22 cellular contexts compared by ENCODE assay signal in the genomic region with DNA sequence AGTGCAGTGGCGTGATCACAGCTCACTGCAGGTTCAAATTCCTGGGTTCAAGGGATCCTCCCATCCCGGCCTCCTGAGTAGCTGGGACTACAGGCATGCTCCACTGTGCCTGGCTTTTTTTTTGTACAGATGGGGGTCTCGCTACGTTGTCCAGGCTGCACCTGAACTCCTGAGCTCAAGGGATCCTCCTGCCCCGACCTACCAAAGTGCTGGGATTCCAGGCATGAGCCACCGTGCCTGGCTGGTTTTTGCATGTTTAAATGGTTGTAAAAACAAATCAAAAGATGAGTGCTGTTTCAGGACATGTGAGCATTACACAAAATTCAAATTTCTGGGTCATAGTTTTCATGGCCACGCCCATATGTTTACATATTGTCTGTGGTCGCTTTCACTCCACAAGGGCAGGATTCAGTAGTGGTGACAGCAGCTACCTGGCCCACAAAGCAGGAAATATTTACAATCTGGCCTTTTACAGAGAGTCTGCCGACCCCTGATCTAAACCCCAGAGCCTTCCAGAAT. TPM values are rescaled to one million over a fixed set of nuclear protein-coding genes. Genes with fewer than 3 reads are reported as not detected.
DNase-seq lines count a peak whose midpoint lies in the region; ATAC-seq and TF ChIP-seq lines count a peak whose summit lies in the region.
"Had no signal": no experiment of that assay in that cellular context is flagged by ENCODE, and none has a peak within 500 bp of the region (broad histone marks: within the 10 kb centered on the region; RNA-seq: fewer than 3 reads in every experiment).

No MANE protein-coding gene starts in this region.

- no peak overlapping the region for H3K4me3 Mint-ChIP-seq in activated CD8-positive, alpha-beta T cell treated with anti-CD3 and anti-CD28 coated beads, Interleukin-2, amount 10 ng/mL, durations not matched to agents 7 days and 5 days
- H3K4me3 Mint-ChIP-seq in activated CD8-positive, alpha-beta T cell treated with anti-CD3 and anti-CD28 coated beads for 36 hours: no peak overlapping the region
- H3K4me3 Mint-ChIP-seq in memory B cell: no peak overlapping the region
- H3K4me3 Mint-ChIP-seq: CD8-positive, alpha-beta T cell; HFFc6 had no signal

- peaks cover 35% of the 10 kb centered on the region for H3K36me3 Mint-ChIP-seq in activated CD8-positive, alpha-beta T cell treated with anti-CD3 and anti-CD28 coated beads, Interleukin-2, amount 10 ng/mL, durations not matched to agents 7 days and 5 days (ENCODE audit: low read depth)
- H3K36me3 Mint-ChIP-seq in activated CD8-positive, alpha-beta T cell treated with anti-CD3 and anti-CD28 coated beads for 36 hours (ENCODE audit: low read depth): peaks cover 39% of the 10 kb centered on the region
- H3K36me3 Mint-ChIP-seq in memory B cell: peaks cover 11% of the 10 kb centered on the region

- H3K27me3 Mint-ChIP-seq in activated CD8-positive, alpha-beta T cell treated with anti-CD3 and anti-CD28 coated beads, Interleukin-2, amount 10 ng/mL, durations not matched to agents 7 days and 5 days (ENCODE audit: low read depth): no peaks in the 10 kb centered on the region
- H3K27me3 Mint-ChIP-seq in activated CD8-positive, alpha-beta T cell treated with anti-CD3 and anti-CD28 coated beads for 36 hours: no peaks in the 10 kb centered on the region
- peaks cover 16% of the 10 kb centered on the region for H3K27me3 Mint-ChIP-seq in memory B cell

- POLR2A ChIA-PET in activated CD8-positive, alpha-beta T cell treated with anti-CD3 and anti-CD28 coated beads, Interleukin-2, amount 10 ng/mL, durations not matched to agents 7 days and 5 days (lab: Charles Lee): interaction anchor here (0.9 to 1.2 kb wide), 2 partner anchors 18 to 20 kb away, joined by 3 read pairs; a partner anchor contains a TSS
- POLR2A ChIA-PET in activated CD8-positive, alpha-beta T cell treated with anti-CD3 and anti-CD28 coated beads for 36 hours (lab: Charles Lee): interaction anchor here (1.5 kb wide), 3 partner anchors 10 to 17 kb away, joined by 3 to 5 read pairs (median 4); no protein-coding TSS in a partner anchor
- POLR2A ChIA-PET in HEK293 (lab: Yijun Ruan, JAX): interaction anchor here (1.5 kb wide), 1 partner anchor 11 kb away, joined by 6 read pairs; no protein-coding TSS in a partner anchor

- H3K27ac Mint-ChIP-seq in activated CD8-positive, alpha-beta T cell treated with anti-CD3 and anti-CD28 coated beads, Interleukin-2, amount 10 ng/mL, durations not matched to agents 7 days and 5 days: no peak overlapping the region
- H3K27ac Mint-ChIP-seq in activated CD8-positive, alpha-beta T cell treated with anti-CD3 and anti-CD28 coated beads for 36 hours: no peak overlapping the region
- H3K27ac Mint-ChIP-seq in memory B cell: no peak overlapping the region
- H3K27ac Mint-ChIP-seq: CD8-positive, alpha-beta T cell; HFFc6 had no signal

- no peak for ATAC-seq in activated CD8-positive, alpha-beta T cell treated with anti-CD3 and anti-CD28 coated beads, Interleukin-2, amount 10 ng/mL, durations not matched to agents 7 days and 5 days
- no peak for ATAC-seq in activated CD8-positive, alpha-beta T cell treated with anti-CD3 and anti-CD28 coated beads for 36 hours
- peak; percentile 49 for ATAC-seq in memory B cell (ENCODE audit: low read depth)
- ATAC-seq: A549; CD8-positive, alpha-beta T cell had no signal

- H3K4me1 Mint-ChIP-seq in activated CD8-positive, alpha-beta T cell treated with anti-CD3 and anti-CD28 coated beads, Interleukin-2, amount 10 ng/mL, durations not matched to agents 7 days and 5 days (ENCODE audit: low read depth): peaks cover 20% of the 10 kb centered on the region
- H3K4me1 Mint-ChIP-seq in activated CD8-positive, alpha-beta T cell treated with anti-CD3 and anti-CD28 coated beads for 36 hours (ENCODE audit: low read depth): peaks cover 5% of the 10 kb centered on the region
- peaks cover 4% of the 10 kb centered on the region for H3K4me1 Mint-ChIP-seq in memory B cell

- no peaks in the 10 kb centered on the region for H3K36me3 ChIP-seq in HEK293 (ENCODE audit: control insufficient read depth in 2 of 2, insufficient read depth in 1 of 2, low read length in 2 of 2)
- H3K36me3 ChIP-seq: BE2C had no signal

- no peak overlapping the region for H3K27ac ChIP-seq in HEK293 (ENCODE audit: extremely low read depth, low read depth, low read length)
- H3K27ac ChIP-seq: A549 had no signal

- no peak for TF ChIP-seq CTCF in activated CD8-positive, alpha-beta T cell treated with anti-CD3 and anti-CD28 coated beads for 36 hours (IDR thresholded peaks at IDR 0.05)
- no peak for TF ChIP-seq CTCF in HEK293 (tag by site-specific recombination; IDR thresholded peaks at IDR 0.05)

- H3K9me3 Mint-ChIP-seq in activated CD8-positive, alpha-beta T cell treated with anti-CD3 and anti-CD28 coated beads, Interleukin-2, amount 10 ng/mL, durations not matched to agents 7 days and 5 days (ENCODE audit: insufficient read depth): peaks cover 18% of the 10 kb centered on the region
- peaks cover 17% of the 10 kb centered on the region for H3K9me3 Mint-ChIP-seq in activated CD8-positive, alpha-beta T cell treated with anti-CD3 and anti-CD28 coated beads for 36 hours
- H3K9me3 Mint-ChIP-seq in memory B cell: peaks cover 14% of the 10 kb centered on the region

- CTCF ChIA-PET in activated CD8-positive, alpha-beta T cell treated with anti-CD3 and anti-CD28 coated beads, Interleukin-2, amount 10 ng/mL, durations not matched to agents 7 days and 5 days (lab: Charles Lee): interaction anchor here (3.2 kb wide), 1 partner anchor 18 kb away, joined by 9 read pairs; a partner anchor contains a TSS
- CTCF ChIA-PET in activated CD8-positive, alpha-beta T cell treated with anti-CD3 and anti-CD28 coated beads for 36 hours (lab: Charles Lee): interaction anchor here (0.8 to 1.5 kb wide), 3 partner anchors 18 to 68 kb away, joined by 3 to 6 read pairs (median 3); a partner anchor contains a TSS
- CTCF ChIA-PET in HEK293 (lab: Yijun Ruan, JAX): no interaction called here

- H3K9me3 ChIP-seq in HEK293 (ENCODE audit: control insufficient read depth, insufficient read depth, low read depth, low read length): no peaks in the 10 kb centered on the region

- DNase-seq in activated CD8-positive, alpha-beta T cell treated with anti-CD3 and anti-CD28 coated beads, Interleukin-2, amount 10 ng/mL, durations not matched to agents 7 days and 5 days: peak; percentile 42
- DNase-seq in activated CD8-positive, alpha-beta T cell treated with anti-CD3 and anti-CD28 coated beads for 36 hours: no peak
- peak; percentile 23 for DNase-seq in RKO (ENCODE audit: low spot score)
- no peak for DNase-seq in memory B cell (ENCODE audit: low spot score in 2 of 2)
- DNase-seq in ecto neural progenitor cell (ENCODE audit: low spot score): no peak
- DNase-seq in SW480 (ENCODE audit: low spot score): no peak
- no peak for DNase-seq in COLO668 (lab: John Stamatoyannopoulos, UW; ENCODE audit: unreplicated experiment)
- DNase-seq: BE2C; CD8-positive, alpha-beta T cell; H7; HFFc6; KBM-7; MM.1S; NCI-H1105 treated with DMSO at 0.1 percent for 48 hours; NCI-H2029 treated with DMSO at 0.1 percent for 48 hours; NCI-H226; NCI-H510A treated with DMSO at 0.1 percent for 48 hours; NCI-H82; Right ventricle myocardium superior; SK-N-SH had no signal

- H3K4me3 ChIP-seq in HEK293 (ENCODE audit: low read depth, low read length): no peak overlapping the region
- H3K4me3 ChIP-seq: A549 had no signal

- H3K4me1 ChIP-seq in HEK293 (ENCODE audit: control insufficient read depth, insufficient read depth, low read length): no peaks in the 10 kb centered on the region
- H3K4me1 ChIP-seq: BE2C had no signal

- intact Hi-C loops in activated CD8-positive, alpha-beta T cell treated with anti-CD3 and anti-CD28 coated beads for 36 hours (cut with micrococcal nuclease): loop anchor here (5.0 kb wide), 1 partner anchor 41 kb away; no protein-coding TSS in a partner anchor

TF ChIP-seq in HEK293, 187 proteins besides CTCF, POLR2A, EP300 and RAD21 (continues in another document):
- TF ChIP-seq ZNF600 (tag by site-specific recombination; IDR thresholded peaks at IDR 0.05) (no peak), ZNF792 (tag by site-specific recombination; IDR thresholded peaks at IDR 0.05) (no peak)

RNA-seq across cellular contexts. Expression of a gene that starts 5.3 kb away (rescaled TPM):
- total RNA-seq in activated CD8-positive, alpha-beta T cell treated with anti-CD3 and anti-CD28 coated beads, Interleukin-2, amount 10 ng/mL, durations not matched to agents 7 days and 5 days: 10 to 100 TPM; 39.9 to 44.0 TPM
- 10 to 100 TPM; 37.6 to 39.6 TPM for total RNA-seq in activated CD8-positive, alpha-beta T cell treated with anti-CD3 and anti-CD28 coated beads for 36 hours
- total RNA-seq: HFFc6 had no signal

RNA-seq across cellular contexts. Expression of a gene that starts 8.8 kb away (rescaled TPM):
- total RNA-seq in activated CD8-positive, alpha-beta T cell treated with anti-CD3 and anti-CD28 coated beads, Interleukin-2, amount 10 ng/mL, durations not matched to agents 7 days and 5 days: not detected
- not detected for total RNA-seq in activated CD8-positive, alpha-beta T cell treated with anti-CD3 and anti-CD28 coated beads for 36 hours
- total RNA-seq: CD8-positive, alpha-beta T cell; H7; HFFc6; Right ventricle myocardium superior had no signal

RNA-seq across cellular contexts. Expression of a gene that starts 18.4 kb away (rescaled TPM):
- total RNA-seq in activated CD8-positive, alpha-beta T cell treated with anti-CD3 and anti-CD28 coated beads, Interleukin-2, amount 10 ng/mL, durations not matched to agents 7 days and 5 days: 10 to 100 TPM; 66.9 to 71.4 TPM
- 10 to 100 TPM; 47.4 to 50.9 TPM for total RNA-seq in activated CD8-positive, alpha-beta T cell treated with anti-CD3 and anti-CD28 coated beads for 36 hours

RNA-seq across cellular contexts. Expression of a gene that starts 19.4 kb away (rescaled TPM):
- total RNA-seq in activated CD8-positive, alpha-beta T cell treated with anti-CD3 and anti-CD28 coated beads, Interleukin-2, amount 10 ng/mL, durations not matched to agents 7 days and 5 days: 10 to 100 TPM; 39.6 to 40.5 TPM
- total RNA-seq in activated CD8-positive, alpha-beta T cell treated with anti-CD3 and anti-CD28 coated beads for 36 hours: 10 to 100 TPM; 28.0 to 29.1 TPM

Comparison
In these comparisons a context has a peak if more than half of its experiments do, and no peak if none do; other contexts are left out.
1. DNase-seq: peak in activated CD8-positive, alpha-beta T cell treated with anti-CD3 and anti-CD28 coated beads, Interleukin-2, amount 10 ng/mL, durations not matched to agents 7 days and 5 days (single experiment) and RKO (single experiment); none in activated CD8-positive, alpha-beta T cell treated with anti-CD3 and anti-CD28 coated beads for 36 hours (single experiment), memory B cell (0 of 2), ecto neural progenitor cell (single experiment), SW480 (single experiment) and COLO668 (single experiment).